Comparison of ENCODE assay signal across 31 cellular contexts in genomic region chr10:28014651-28015050, GRCh38. TPM values are rescaled to one million over a fixed set of nuclear protein-coding genes. Genes with fewer than 3 reads are reported as not detected.
"Had no signal": no experiment of that assay in that cellular context is flagged by ENCODE, and none has a peak within 500 bp of the region (broad histone marks: within the 10 kb centered on the region; RNA-seq: fewer than 3 reads in every experiment).

No MANE protein-coding gene starts in this region.

- ATAC-seq: activated CD8-positive, alpha-beta memory T cell treated with anti-CD3 and anti-CD28 coated beads, Interleukin-2, amount 10 ng/mL, durations not matched to agents 7 days and 5 days; Panc1 had no signal

- DNase-seq: activated CD4-positive, alpha-beta T cell treated with anti-CD3 and anti-CD28 coated beads, Interleukin-2, amount 10 ng/mL, durations not matched to agents 7 days and 5 days; activated CD4-positive, alpha-beta T cell treated with anti-CD3 and anti-CD28 coated beads, Interleukin-2, amount 50 U/mL, for 48 hours; activated CD8-positive, alpha-beta memory T cell treated with anti-CD3 and anti-CD28 coated beads for 24 hours; activated CD8-positive, alpha-beta memory T cell treated with anti-CD3 and anti-CD28 coated beads, Interleukin-2, amount 10 ng/mL, durations not matched to agents 7 days and 5 days; activated CD8-positive, alpha-beta memory T cell treated with anti-CD3 and anti-CD28 coated beads, Interleukin-2, amount 50 U/mL, for 48 hours; activated effector memory CD4-positive, alpha-beta T cell treated with anti-CD3 and anti-CD28 coated beads, Interleukin-2, amount 50 U/mL, for 16 hours; activated naive CD4-positive, alpha-beta T cell; amygdala; colonic mucosa; NCI-H1105; NCI-H1417 treated with DMSO at 0.1 percent for 48 hours; NCI-H187 treated with DMSO at 0.1 percent for 48 hours; NCI-H2081; NCI-H2171 treated with DMSO at 0.1 percent for 48 hours; NCI-H226; NCI-H446 treated with DMSO at 0.1 percent for 48 hours; NCI-H524; NCI-H69; NCI-H82; RPMI8226; SHP77 treated with DMSO at 0.1 percent for 48 hours; SK-N-SH had no signal

- H3K9me2 ChIP-seq: SK-N-SH had no signal

- H3K4me1 ChIP-seq: ascending aorta, colonic mucosa, SJSA1 had no signal

- H3K4me1 Mint-ChIP-seq: central memory CD8-positive, alpha-beta T cell had no signal

- H3K9me3 Mint-ChIP-seq: activated CD4-positive, alpha-beta T cell treated with anti-CD3 and anti-CD28 coated beads, Interleukin-2, amount 10 ng/mL, durations not matched to agents 7 days and 5 days; activated naive CD4-positive, alpha-beta T cell treated with anti-CD3 and anti-CD28 coated beads, Interleukin-2, amount 50 U/mL, for 24 hours; central memory CD8-positive, alpha-beta T cell; T-helper 1 cell treated with Interleukin-12 subunit alpha and Interleukin-12 subunit beta and Interleukin-4 antibody, amounts not matched to agents 30 μg/mL and 1 μg/mL, for 36 hours; T-helper 2 cell treated with Interferon-gamma antibody and Interleukin-4, amounts not matched to agents 5 μg/mL and 100 μg/mL, for 36 hours had no signal

- FAIRE-seq: TTC549 had no signal

- H3K27ac ChIP-seq: ascending aorta, cardiac muscle cell, colonic mucosa, SJSA1 had no signal

- H3K4me2 ChIP-seq: SK-N-SH had no signal

- H3K36me3 ChIP-seq: ascending aorta, cardiac muscle cell, colonic mucosa, SJSA1 had no signal

- H3K27ac Mint-ChIP-seq: activated CD4-positive, alpha-beta T cell treated with anti-CD3 and anti-CD28 coated beads, Interleukin-2, amount 10 ng/mL, durations not matched to agents 7 days and 5 days; activated CD8-positive, alpha-beta memory T cell treated with anti-CD3 and anti-CD28 coated beads, Interleukin-2, amount 10 ng/mL, durations not matched to agents 7 days and 5 days; activated naive CD4-positive, alpha-beta T cell treated with anti-CD3 and anti-CD28 coated beads, Interleukin-2, amount 50 U/mL, for 24 hours; T-helper 1 cell treated with Interleukin-12 subunit alpha and Interleukin-12 subunit beta and Interleukin-4 antibody, amounts not matched to agents 30 μg/mL and 1 μg/mL, for 36 hours; T-helper 2 cell treated with Interferon-gamma antibody and Interleukin-4, amounts not matched to agents 5 μg/mL and 100 μg/mL, for 36 hours had no signal

- H3K36me3 Mint-ChIP-seq: activated CD8-positive, alpha-beta memory T cell treated with anti-CD3 and anti-CD28 coated beads, Interleukin-2, amount 10 ng/mL, durations not matched to agents 7 days and 5 days; activated naive CD4-positive, alpha-beta T cell treated with anti-CD3 and anti-CD28 coated beads, Interleukin-2, amount 50 U/mL, for 24 hours had no signal

- H3K9me3 ChIP-seq: ascending aorta, colonic mucosa, SK-N-SH had no signal

- H3K4me3 ChIP-seq: ascending aorta, cardiac muscle cell, colonic mucosa, SJSA1 had no signal

- H3K27me3 ChIP-seq: ascending aorta, cardiac muscle cell, colonic mucosa, SJSA1 had no signal

- H3K9ac ChIP-seq: SK-N-SH had no signal

- H3K4me3 Mint-ChIP-seq: activated CD4-positive, alpha-beta T cell treated with anti-CD3 and anti-CD28 coated beads, Interleukin-2, amount 10 ng/mL, durations not matched to agents 7 days and 5 days; activated CD8-positive, alpha-beta memory T cell treated with anti-CD3 and anti-CD28 coated beads, Interleukin-2, amount 10 ng/mL, durations not matched to agents 7 days and 5 days; activated naive CD4-positive, alpha-beta T cell treated with anti-CD3 and anti-CD28 coated beads, Interleukin-2, amount 50 U/mL, for 24 hours; central memory CD8-positive, alpha-beta T cell; T-helper 1 cell treated with Interleukin-12 subunit alpha and Interleukin-12 subunit beta and Interleukin-4 antibody, amounts not matched to agents 30 μg/mL and 1 μg/mL, for 36 hours; T-helper 2 cell treated with Interferon-gamma antibody and Interleukin-4, amounts not matched to agents 5 μg/mL and 100 μg/mL, for 36 hours had no signal

RNA-seq across cellular contexts. Expression of gene ODAD2, which starts 15.8 kb away (rescaled TPM):
- total RNA-seq: activated CD4-positive, alpha-beta T cell treated with anti-CD3 and anti-CD28 coated beads, Interleukin-2, amount 10 ng/mL, durations not matched to agents 7 days and 5 days; activated CD8-positive, alpha-beta memory T cell treated with anti-CD3 and anti-CD28 coated beads, Interleukin-2, amount 10 ng/mL, durations not matched to agents 7 days and 5 days; ascending aorta had no signal
- polyA plus RNA-seq: SK-N-SH had no signal
